Comparison of ENCODE assay signal across 1 cellular context in the genomic region with DNA sequence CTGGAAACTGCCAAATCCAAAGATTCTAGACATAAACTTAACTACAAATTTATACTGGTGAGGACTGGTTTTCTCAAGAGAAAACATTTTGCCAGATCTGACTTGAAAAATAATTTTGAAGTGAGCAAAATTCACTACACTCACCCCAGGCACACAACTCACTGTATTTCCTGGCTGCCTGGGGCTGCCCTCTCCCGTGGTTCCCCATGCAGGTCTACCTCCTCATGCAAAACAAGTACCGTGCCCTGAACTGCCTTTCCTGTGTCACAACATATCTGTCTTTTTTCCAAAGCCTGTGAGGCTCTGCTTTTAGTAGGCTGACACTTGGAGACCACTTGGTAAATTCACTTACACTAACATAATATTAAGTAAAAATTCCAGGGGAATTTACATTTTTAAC.
TF ChIP-seq lines count a peak whose summit lies in the region.

No MANE protein-coding gene starts in this region.

TF ChIP-seq in HCT116, 20 proteins besides CTCF, POLR2A, EP300 and RAD21:
- TF ChIP-seq, protein P1, sequence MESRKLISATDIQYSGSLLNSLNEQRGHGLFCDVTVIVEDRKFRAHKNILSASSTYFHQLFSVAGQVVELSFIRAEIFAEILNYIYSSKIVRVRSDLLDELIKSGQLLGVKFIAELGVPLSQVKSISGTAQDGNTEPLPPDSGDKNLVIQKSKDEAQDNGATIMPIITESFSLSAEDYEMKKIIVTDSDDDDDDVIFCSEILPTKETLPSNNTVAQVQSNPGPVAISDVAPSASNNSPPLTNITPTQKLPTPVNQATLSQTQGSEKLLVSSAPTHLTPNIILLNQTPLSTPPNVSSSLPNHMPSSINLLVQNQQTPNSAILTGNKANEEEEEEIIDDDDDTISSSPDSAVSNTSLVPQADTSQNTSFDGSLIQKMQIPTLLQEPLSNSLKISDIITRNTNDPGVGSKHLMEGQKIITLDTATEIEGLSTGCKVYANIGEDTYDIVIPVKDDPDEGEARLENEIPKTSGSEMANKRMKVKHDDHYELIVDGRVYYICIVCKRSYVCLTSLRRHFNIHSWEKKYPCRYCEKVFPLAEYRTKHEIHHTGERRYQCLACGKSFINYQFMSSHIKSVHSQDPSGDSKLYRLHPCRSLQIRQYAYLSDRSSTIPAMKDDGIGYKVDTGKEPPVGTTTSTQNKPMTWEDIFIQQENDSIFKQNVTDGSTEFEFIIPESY (IDR thresholded peaks at IDR 0.05; ENCODE audit: extremely low read depth, insufficient replicate concordance, low read length) = no peak
- TF ChIP-seq SP1 (IDR thresholded peaks at IDR 0.05; ENCODE audit: low read depth) (no peak), REST (IDR thresholded peaks at IDR 0.05; ENCODE audit: low read depth) (no peak), POLR2AphosphoS5 (IDR thresholded peaks at IDR 0.05; ENCODE audit: low read depth, low read length) (no peak), EZH2 (IDR thresholded peaks at IDR 0.05) (no peak), FOSL1 (IDR thresholded peaks at IDR 0.05; ENCODE audit: low read depth) (no peak), ZFX (IDR thresholded peaks at IDR 0.05) (no peak), SRF (IDR thresholded peaks at IDR 0.05; ENCODE audit: low read depth) (no peak), ZNF274 (IDR thresholded peaks at IDR 0.05; ENCODE audit: low read depth, low read length) (no peak), TCF7L2 (IDR thresholded peaks at IDR 0.05; ENCODE audit: borderline replicate concordance, extremely low read depth, insufficient read depth, insufficient read length) (no peak), EGR1 (IDR thresholded peaks at IDR 0.05; ENCODE audit: low read depth) (no peak), YY1 (IDR thresholded peaks at IDR 0.05; ENCODE audit: extremely low read depth, insufficient replicate concordance, low read depth, low read length) (no peak), CBX3 (IDR thresholded peaks at IDR 0.05; ENCODE audit: low read depth) (no peak), ELF1 (IDR thresholded peaks at IDR 0.05; ENCODE audit: borderline replicate concordance, low read depth) (no peak), SIN3A (IDR thresholded peaks at IDR 0.05; ENCODE audit: low read depth) (no peak), JUND (IDR thresholded peaks at IDR 0.05) (no peak), EZH2phosphoT487 (IDR thresholded peaks at IDR 0.05; ENCODE audit: borderline replicate concordance) (no peak), CEBPB (IDR thresholded peaks at IDR 0.05; ENCODE audit: low read depth) (no peak)
- TF ChIP-seq, protein P2, sequence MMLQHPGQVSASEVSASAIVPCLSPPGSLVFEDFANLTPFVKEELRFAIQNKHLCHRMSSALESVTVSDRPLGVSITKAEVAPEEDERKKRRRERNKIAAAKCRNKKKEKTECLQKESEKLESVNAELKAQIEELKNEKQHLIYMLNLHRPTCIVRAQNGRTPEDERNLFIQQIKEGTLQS (IDR thresholded peaks at IDR 0.05) = no peak
- TF ChIP-seq, protein P3, sequence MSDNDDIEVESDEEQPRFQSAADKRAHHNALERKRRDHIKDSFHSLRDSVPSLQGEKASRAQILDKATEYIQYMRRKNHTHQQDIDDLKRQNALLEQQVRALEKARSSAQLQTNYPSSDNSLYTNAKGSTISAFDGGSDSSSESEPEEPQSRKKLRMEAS (IDR thresholded peaks at IDR 0.05) = no peak
TF ChIP-seq in HCT116: peak in this region for 0.
